ENCODE assay signal across 8 cellular contexts in genomic region chr4:77819836-77820679, GRCh38. TPM values are rescaled to one million over a fixed set of nuclear protein-coding genes. Genes with fewer than 3 reads are reported as not detected.
DNase-seq lines count a peak whose midpoint lies in the region; ATAC-seq and TF ChIP-seq lines count a peak whose summit lies in the region.

No MANE protein-coding gene starts in this region.

- TF ChIP-seq CTCF in Loucy (conservative IDR thresholded peaks at IDR 0.05; ENCODE audit: low read length) (0 out of 2 replicates have a peak, but pooled peaks have one; percentile 9), foreskin keratinocyte (conservative IDR thresholded peaks at IDR 0.05) (peak; percentile 1), neutrophil (IDR thresholded peaks at IDR 0.05) (peak; percentile 18)

- H3K9me3 ChIP-seq in Loucy (ENCODE audit: insufficient read depth, low read depth, low read length) (no peaks in the 10 kb centered on the region), neutrophil (no peaks in the 10 kb centered on the region)

- H2AFZ ChIP-seq in Loucy (ENCODE audit: low read length), result peak overlapping the region; percentile 98

- H3K27me3 ChIP-seq in H7 (ENCODE audit: control insufficient read depth, insufficient read depth, low read length) (no peaks in the 10 kb centered on the region; the same call in 1 of the 2 replicates), Loucy (ENCODE audit: insufficient read depth, low read length, poor library complexity, severe bottlenecking) (peaks cover 5% of the 10 kb centered on the region), foreskin keratinocyte (no peaks in the 10 kb centered on the region), neutrophil (no peaks in the 10 kb centered on the region)

- DNase-seq in GDM1 (lab: John Stamatoyannopoulos, UW) (peak; percentile 86), H7 (peak; percentile 94), SIG-M5 (lab: John Stamatoyannopoulos, UW) (peak; percentile 36), foreskin keratinocyte (peak; percentile 71 to 84), superior temporal gyrus (ENCODE audit: extremely low spot score) (peak; percentile 91)
- peak; percentile 92 for DNase-seq in activated gamma-delta T cell treated with anti-CD3 and anti-CD28 coated beads, Interleukin-2, amount 50 U/mL, for 16 hours (ENCODE audit: low read depth)

- H3K27ac ChIP-seq in foreskin keratinocyte (peak overlapping the region; percentile 80), neutrophil (peak overlapping the region; percentile 99)

- peak; percentile 78 for ATAC-seq in foreskin keratinocyte

- peak overlapping the region; percentile 82 for H3K4me2 ChIP-seq in Loucy (ENCODE audit: low read depth, low read length, poor library complexity, severe bottlenecking)

- H4K20me1 ChIP-seq in Loucy (ENCODE audit: insufficient read depth, low read length, poor library complexity, severe bottlenecking), result peaks cover 33% of the 10 kb centered on the region

- H3K79me2 ChIP-seq in Loucy (ENCODE audit: insufficient read depth, low read length), result peaks cover 47% of the 10 kb centered on the region

- no peaks in the 10 kb centered on the region for H3K9me2 ChIP-seq in Loucy (replicated peaks; ENCODE audit: low read depth, low read length)

- H3K36me3 ChIP-seq in H7 (replicated peaks; ENCODE audit: control insufficient read depth, insufficient read depth, low read length), result no peaks in the 10 kb centered on the region
- no peaks in the 10 kb centered on the region for H3K36me3 ChIP-seq in Loucy (ENCODE audit: insufficient read depth, low read length)
- H3K36me3 ChIP-seq in neutrophil, result no peaks in the 10 kb centered on the region

- peak overlapping the region; percentile 94 for H3K9ac ChIP-seq in Loucy (ENCODE audit: low read depth, low read length, poor library complexity, severe bottlenecking)

- H3K4me3 ChIP-seq in H7 (ENCODE audit: insufficient read depth, low read depth, low read length) (peak overlapping the region; percentile 82), Loucy (ENCODE audit: low read length, poor library complexity, severe bottlenecking) (peak overlapping the region; percentile 94), neutrophil (ENCODE audit: low read depth in 1 of 2, low read length in 1 of 2) (peak overlapping the region; percentile 98)

- H3K4me1 ChIP-seq in Loucy (ENCODE audit: insufficient read depth, low read length, poor library complexity, severe bottlenecking) (peaks cover 32% of the 10 kb centered on the region), foreskin keratinocyte (peaks cover 18% of the 10 kb centered on the region), neutrophil (ENCODE audit: control insufficient read depth in 1 of 2, insufficient read depth in 1 of 2, low read depth in 1 of 2, low read length in 1 of 2) (peaks cover 35 to 51% of the 10 kb centered on the region in 2 experiments)

- no peaks in the 10 kb centered on the region for H3F3A ChIP-seq in Loucy (ENCODE audit: low read depth)

RNA-seq across cellular contexts. Expression of gene CNOT6L, which starts 0.9 kb away (rescaled TPM):
- 5.1 and 8.7 TPM in 2 replicates for total RNA-seq in H7 (2014; rRNA removed; shearing (Covaris generic))
- total RNA-seq in foreskin keratinocyte, result 17.1 and 17.6 TPM in 2 replicates
- polyA plus RNA-seq in foreskin keratinocyte, result 3.2 and 4.2 TPM in 2 replicates

RNA-seq across cellular contexts. Expression of gene MRPL1, which starts 42.6 kb away (rescaled TPM):
- total RNA-seq in H7 (2014; rRNA removed; shearing (Covaris generic)), result 16.8 and 28.7 TPM in 2 replicates
- 56.2 and 57.8 TPM in 2 replicates for total RNA-seq in foreskin keratinocyte
- 42.0 and 43.7 TPM in 2 replicates for polyA plus RNA-seq in foreskin keratinocyte

Comparison
In these comparisons a context has a peak if more than half of its experiments do, and no peak if none do; other contexts are left out.
1. Peak in every context shown above with its lines: DNase-seq, ATAC-seq, H3K4me3 ChIP-seq and H3K27ac ChIP-seq.
2. DNase-seq: peak in every context shown above with its lines; median percentile 94 in H7; 92 in activated gamma-delta T cell treated with anti-CD3 and anti-CD28 coated beads, Interleukin-2, amount 50 U/mL, for 16 hours; 91 in superior temporal gyrus; 86 in GDM1; 78 in foreskin keratinocyte; 36 in SIG-M5.